23 cellular contexts compared by ENCODE assay signal in the genomic region with DNA sequence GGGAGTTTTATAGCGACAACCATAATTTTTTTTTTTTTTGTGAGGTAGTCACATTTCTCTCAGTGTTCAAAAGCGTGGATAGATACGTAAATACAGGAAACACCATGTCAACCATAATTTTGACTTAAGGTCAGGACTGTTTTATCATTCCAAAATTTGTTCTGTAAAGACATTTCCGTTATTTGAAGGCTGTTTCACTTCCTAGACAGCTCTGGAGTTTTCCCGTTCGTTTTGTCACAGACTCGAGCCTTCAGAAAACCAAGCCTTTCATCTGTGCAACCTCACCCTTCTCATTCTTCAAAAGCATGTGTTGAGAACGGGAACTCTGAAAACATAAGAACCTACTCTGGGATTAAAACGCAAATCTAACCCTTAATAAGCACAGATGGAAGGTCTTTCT. TPM values are rescaled to one million over a fixed set of nuclear protein-coding genes. Genes with fewer than 3 reads are reported as not detected.
A peak's percentile ranks its signal among the peaks of the same experiment; 100 is the strongest.
DNase-seq lines count a peak whose midpoint lies in the region; ATAC-seq, FAIRE-seq and TF ChIP-seq lines count a peak whose summit lies in the region.
"Had no signal": no experiment of that assay in that cellular context is flagged by ENCODE, and none has a peak within 500 bp of the region (broad histone marks: within the 10 kb centered on the region; RNA-seq: fewer than 3 reads in every experiment).

No MANE protein-coding gene starts in this region.

- H3K4ac ChIP-seq in H1 (replicated peaks; ENCODE audit: insufficient read length, low read depth, low read length): no peak overlapping the region

- no peak for TF ChIP-seq RAD21 in H1 (IDR thresholded peaks at IDR 0.05 in 1 of 2, conservative IDR thresholded peaks at IDR 0.05 in 1 of 2; ENCODE audit: low read depth in 2 of 2, low read length in 2 of 2)

- H3K23ac ChIP-seq in H1 (ENCODE audit: insufficient read length): no peak overlapping the region

- WGBS in H1 (ENCODE audit: extremely low coverage in 1 of 2, insufficient coverage in 1 of 2, insufficient read length in 1 of 2, insufficient replicate concordance in 2 of 2, low coverage in 1 of 2, low lambda C conversion rate in 2 of 2, missing lambda C conversion rate in 1 of 2), 2 experiments: 81% methylated on average over 9 of the region's 9 CpGs; no CpG with 5 or more reads in 1 of the 2 experiments

- TF ChIP-seq POLR2A in H1 (IDR thresholded peaks at IDR 0.05; ENCODE audit: control extremely low read depth in 1 of 2, low read depth in 2 of 2, low read length in 2 of 2): no peak

- H3K4me2 ChIP-seq in Loucy (ENCODE audit: low read depth, low read length, poor library complexity, severe bottlenecking): no peak overlapping the region
- H3K4me2 ChIP-seq in H1 (ENCODE audit: insufficient read depth in 1 of 2, low read depth in 2 of 2, low read length in 2 of 2): no peak overlapping the region
- H3K4me2 ChIP-seq: GM23338 had no signal

- H3K4me3 ChIP-seq in Loucy (ENCODE audit: low read length, poor library complexity, severe bottlenecking): no peak overlapping the region
- 0 out of 2 replicates have a peak overlapping the region, but pooled peaks have one; percentile 29 for H3K4me3 ChIP-seq in SK-N-MC
- no peak overlapping the region for H3K4me3 ChIP-seq in H1 (ENCODE audit: extremely low read depth in 1 of 4, insufficient read depth in 2 of 4, low read depth in 3 of 4, low read length in 4 of 4)
- H3K4me3 ChIP-seq: GM23338, HAP-1 had no signal

- H4K5ac ChIP-seq in H1 (ENCODE audit: insufficient read length, low read depth, low read length): no peak overlapping the region

- H2AK5ac ChIP-seq in H1 (ENCODE audit: low read depth, low read length): no peak overlapping the region

- H3K4me1 ChIP-seq in Loucy (ENCODE audit: insufficient read depth, low read length, poor library complexity, severe bottlenecking) (no peaks in the 10 kb centered on the region), H1 (replicated peaks in 1 of 4; ENCODE audit: control insufficient read depth in 3 of 4, insufficient read depth in 4 of 4, low read length in 3 of 4) (peaks cover 0 to 7% (median 3%) of the 10 kb centered on the region in 4 experiments; a peak in 4 of 7 replicates), foreskin keratinocyte (no peaks in the 10 kb centered on the region)

- no peak for TF ChIP-seq CTCF in Loucy (conservative IDR thresholded peaks at IDR 0.05; ENCODE audit: low read length)
- TF ChIP-seq CTCF in H1 (IDR thresholded peaks at IDR 0.05; ENCODE audit: control extremely low read depth in 1 of 3, insufficient read depth in 1 of 3, low read depth in 1 of 3, low read length in 3 of 3): no peak
- no peak for TF ChIP-seq CTCF in foreskin keratinocyte (conservative IDR thresholded peaks at IDR 0.05)

- no peak overlapping the region for H2BK5ac ChIP-seq in H1 (ENCODE audit: low read depth, low read length)

- no peak overlapping the region for H4K91ac ChIP-seq in H1 (replicated peaks; ENCODE audit: insufficient read length, low read length)

- TF ChIP-seq EP300 in H1 (IDR thresholded peaks at IDR 0.05; ENCODE audit: borderline replicate concordance in 1 of 2, low read depth in 2 of 2, low read length in 2 of 2): no peak

- H4K20me1 ChIP-seq in Loucy (ENCODE audit: insufficient read depth, low read length, poor library complexity, severe bottlenecking): no peaks in the 10 kb centered on the region
- H4K20me1 ChIP-seq in H1 (replicated peaks in 1 of 2; ENCODE audit: control insufficient read depth in 1 of 2, insufficient read depth in 2 of 2, low read length in 2 of 2): no peaks in the 10 kb centered on the region

- 0 out of 2 replicates have a peak overlapping the region, but pooled peaks have one; percentile 18 for H2BK15ac ChIP-seq in H1 (ENCODE audit: low read length)

- DNase-seq in SK-N-MC (ENCODE audit: low read depth, low spot score) (no peak), H1 (ENCODE audit: low read depth in 1 of 2, low spot score in 2 of 2) (no peak), SHP77 treated with DMSO at 0.1 percent for 48 hours (lab: John Stamatoyannopoulos, UW) (no peak), foreskin keratinocyte (no peak), SKM-1 treated with dmso at 0.1 percent for 144 hours (lab: John Stamatoyannopoulos, UW; ENCODE audit: unreplicated experiment) (no peak), ureter (ENCODE audit: low spot score) (no peak)
- DNase-seq: ACHN; C1 segment of cervical spinal cord; Calu3; CD4-positive, alpha-beta memory T cell; COR-L47; DMS53; DMS79 treated with DMSO at 0.1 percent for 48 hours; GF-D8; HFFc6 had no signal

- no peak for FAIRE-seq in H1 (lab: Jason Lieb, UNC)
- FAIRE-seq: A204.1, GM12891, GM18507, H54 had no signal

- no peaks in the 10 kb centered on the region for H3F3A ChIP-seq in Loucy (ENCODE audit: low read depth)

- H3K56ac ChIP-seq in H1 (replicated peaks; ENCODE audit: insufficient read length, low read depth, low read length): no peak overlapping the region

- H3K9me2 ChIP-seq in Loucy (replicated peaks; ENCODE audit: low read depth, low read length): no peaks in the 10 kb centered on the region

- CTCF ChIA-PET in H1 (lab: Charles Lee; ENCODE audit: partially characterized antibody): interaction anchor here (0.9 to 3.7 kb wide), 4 partner anchors 9 to 212 kb away, joined by 3 to 15 read pairs (median 6); no protein-coding TSS in a partner anchor

- H3K9ac ChIP-seq in Loucy (ENCODE audit: low read depth, low read length, poor library complexity, severe bottlenecking) (no peak overlapping the region), SK-N-MC (ENCODE audit: insufficient read length) (no peak overlapping the region), H1 (replicated peaks in 1 of 4; ENCODE audit: extremely low read depth in 1 of 4, low read depth in 3 of 4, low read length in 3 of 4) (no peak overlapping the region)

- no peak overlapping the region for H2BK20ac ChIP-seq in H1 (ENCODE audit: low read length)

- ATAC-seq in foreskin keratinocyte: no peak
- ATAC-seq: GM23338 had no signal

- POLR2A ChIA-PET in H1 (lab: Charles Lee; ENCODE audit: partially characterized antibody): no interaction called here

- H3K27ac ChIP-seq in SK-N-MC: no peak overlapping the region
- no peak overlapping the region for H3K27ac ChIP-seq in H1 (ENCODE audit: low read depth, low read length)
- H3K27ac ChIP-seq in foreskin keratinocyte: no peak overlapping the region

- no peaks in the 10 kb centered on the region for H3K23me2 ChIP-seq in H1 (ENCODE audit: low read depth, low read length)

- no peaks in the 10 kb centered on the region for H3K79me1 ChIP-seq in H1 (ENCODE audit: low read depth, low read length)

- H3K79me2 ChIP-seq in Loucy (ENCODE audit: insufficient read depth, low read length): no peaks in the 10 kb centered on the region
- no peaks in the 10 kb centered on the region for H3K79me2 ChIP-seq in H1 (ENCODE audit: control insufficient read depth in 1 of 2, insufficient read depth in 2 of 2, low read length in 2 of 2)

- H2AFZ ChIP-seq in Loucy (ENCODE audit: low read length) (peak overlapping the region; percentile 54), H1 (ENCODE audit: low read length) (no peak overlapping the region)
- H2AFZ ChIP-seq: GM23338 had no signal

- H3K27me3 ChIP-seq in Loucy (ENCODE audit: insufficient read depth, low read length, poor library complexity, severe bottlenecking) (no peaks in the 10 kb centered on the region), H1 (replicated peaks in 1 of 4; ENCODE audit: control insufficient read depth in 3 of 4, extremely low read depth in 1 of 4, insufficient read depth in 3 of 4, low read length in 3 of 4) (peaks cover 0 to 13% (median 3%) of the 10 kb centered on the region in 4 experiments; a peak in 6 of 7 replicates), foreskin keratinocyte (peaks cover 46% of the 10 kb centered on the region)

- H2BK12ac ChIP-seq in H1 (ENCODE audit: low read depth, low read length): no peak overlapping the region

- H3K14ac ChIP-seq in H1 (ENCODE audit: insufficient read length): no peak overlapping the region

- H3K36me3 ChIP-seq in Loucy (ENCODE audit: insufficient read depth, low read length): no peaks in the 10 kb centered on the region
- H3K36me3 ChIP-seq in SK-N-MC (ENCODE audit: insufficient read depth, low read length): no peaks in the 10 kb centered on the region
- H3K36me3 ChIP-seq in H1 (ENCODE audit: control insufficient read depth in 2 of 4, insufficient read depth in 4 of 4, low read length in 3 of 4): no peaks in the 10 kb centered on the region

- H3K18ac ChIP-seq in H1 (ENCODE audit: extremely low read depth, low read length): no peak overlapping the region

- H2BK120ac ChIP-seq in H1 (replicated peaks; ENCODE audit: low read depth, low read length): no peak overlapping the region

- H4K8ac ChIP-seq in H1 (ENCODE audit: extremely low read depth, insufficient read depth, low read length): no peak overlapping the region

- H3K9me3 ChIP-seq in Loucy (ENCODE audit: insufficient read depth, low read depth, low read length) (no peaks in the 10 kb centered on the region), SK-N-MC (ENCODE audit: low read depth, low read length) (no peaks in the 10 kb centered on the region), H1 (ENCODE audit: insufficient read depth in 2 of 2, low read depth in 1 of 2, low read length in 1 of 2) (no peaks in the 10 kb centered on the region)
- H3K9me3 ChIP-seq: HAP-1 had no signal

TF ChIP-seq in H1, 55 proteins besides CTCF, POLR2A, EP300 and RAD21:
- TF ChIP-seq, protein P1, sequence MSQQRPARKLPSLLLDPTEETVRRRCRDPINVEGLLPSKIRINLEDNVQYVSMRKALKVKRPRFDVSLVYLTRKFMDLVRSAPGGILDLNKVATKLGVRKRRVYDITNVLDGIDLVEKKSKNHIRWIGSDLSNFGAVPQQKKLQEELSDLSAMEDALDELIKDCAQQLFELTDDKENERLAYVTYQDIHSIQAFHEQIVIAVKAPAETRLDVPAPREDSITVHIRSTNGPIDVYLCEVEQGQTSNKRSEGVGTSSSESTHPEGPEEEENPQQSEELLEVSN (IDR thresholded peaks at IDR 0.05): no peak
- TF ChIP-seq CBX5 (IDR thresholded peaks at IDR 0.05; ENCODE audit: low read depth, low read length) (no peak), SAP30 (IDR thresholded peaks at IDR 0.05; ENCODE audit: insufficient read depth, insufficient replicate concordance, low read length) (no peak), SP4 (IDR thresholded peaks at IDR 0.05; ENCODE audit: low read length) (no peak), JUND (IDR thresholded peaks at IDR 0.05; ENCODE audit: low read length) (no peak)
TF ChIP-seq in H1: peak in this region for 0.

RNA-seq across cellular contexts. Expression of a gene that starts 17.9 kb away (rescaled TPM):
- total RNA-seq in H1 (2021; fragmentation: NEBNext Ultra II Directional; extraction: Animal tissue kit (Norgen Biotek cat#: 25700)): 0.26 and 0.34 TPM in 2 replicates
- polyA plus RNA-seq in H1 (2011; rRNA removed) (0.05 and 0.16 TPM in 2 replicates), foreskin keratinocyte (not detected in 2 replicates)
- polyA plus RNA-seq in H1 (2011; cell fraction: cytosol; rRNA removed): 0.08 TPM
- 0.24 TPM for polyA plus RNA-seq in H1 (2011; cell fraction: nucleus; rRNA removed)
- 0.08 to 0.37 TPM (median 0.19 TPM) in 4 replicates for polyA plus RNA-seq in H1 (2012, experiment 1 of 2)
- polyA plus RNA-seq in H1 (2012, experiment 2 of 2): 0.05 TPM
- 0.14 TPM for polyA plus RNA-seq in H1 (2013, experiment 1 of 2)
- polyA plus RNA-seq in H1 (2013, experiment 2 of 2): 0.11 TPM
- polyA minus RNA-seq in H1 (2011; rRNA and poly(A)+ RNA removed): 0.05 and 0.13 TPM in 2 replicates
- polyA minus RNA-seq in H1 (2011; cell fraction: cytosol; rRNA and poly(A)+ RNA removed): not detected
- 0.70 TPM for polyA minus RNA-seq in H1 (2011; cell fraction: nucleus; rRNA and poly(A)+ RNA removed)
- total RNA-seq in foreskin keratinocyte (not detected in 2 replicates), ureter (0.49 TPM)
- total RNA-seq: CD4-positive, alpha-beta memory T cell; HFFc6 had no signal
- polyA plus RNA-seq: BJ had no signal
